In genomic region chr15:75204340-75205063, GRCh38 we compare ENCODE assay signal across 1 cellular context.
TF ChIP-seq lines count a peak whose summit lies in the region.

No MANE protein-coding gene starts in this region.

TF ChIP-seq in Ishikawa, 13 proteins besides CTCF, POLR2A, EP300 and RAD21 (continued from another document):
- TF ChIP-seq NFIC (IDR thresholded peaks at IDR 0.05) (peak; percentile 12; the same call in 1 of the 2 replicates), CEBPB (IDR thresholded peaks at IDR 0.05) (no peak), TCF12 (IDR thresholded peaks at IDR 0.05; ENCODE audit: low read depth) (0 out of 2 replicates have a peak, but pooled peaks have one; percentile 28)
